In the genomic region with DNA sequence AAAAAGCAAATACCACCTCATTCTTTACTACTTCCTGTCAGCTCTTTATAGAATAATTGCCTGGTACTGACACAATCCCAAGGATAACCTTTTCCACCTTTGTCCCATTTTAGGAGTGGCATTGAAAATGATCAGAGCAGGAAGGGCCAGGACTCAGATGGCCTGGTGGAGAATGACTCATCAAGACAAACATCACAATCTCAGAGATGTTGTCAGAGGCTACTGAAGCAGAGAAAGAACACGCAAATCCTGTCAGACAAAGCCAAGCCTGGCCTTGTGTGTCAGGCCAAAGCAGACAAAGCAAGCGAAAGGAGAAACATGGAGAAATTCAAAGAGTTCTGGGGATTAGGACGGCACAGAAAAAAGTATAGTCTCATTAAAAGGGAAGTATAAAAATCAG, we compare ENCODE assay signal across 9 cellular contexts. TPM values are rescaled to one million over a fixed set of nuclear protein-coding genes. Genes with fewer than 3 reads are reported as not detected.
A peak's percentile ranks its signal among the peaks of the same experiment; 100 is the strongest.
DNase-seq lines count a peak whose midpoint lies in the region; FAIRE-seq and TF ChIP-seq lines count a peak whose summit lies in the region.
"Had no signal": no experiment of that assay in that cellular context is flagged by ENCODE, and none has a peak within 500 bp of the region (broad histone marks: within the 10 kb centered on the region; RNA-seq: fewer than 3 reads in every experiment).

No MANE protein-coding gene starts in this region.

- no peaks in the 10 kb centered on the region for H3K79me2 ChIP-seq in astrocyte (ENCODE audit: insufficient read depth, low read length)
- H3K79me2 ChIP-seq in keratinocyte (ENCODE audit: control insufficient read depth, insufficient read depth, low read length) = no peaks in the 10 kb centered on the region

- peak overlapping the region; percentile 75 for H3K27ac Mint-ChIP-seq in astrocyte (ENCODE audit: unreplicated experiment)

- peaks cover 2% of the 10 kb centered on the region for H3K9me3 Mint-ChIP-seq in astrocyte (ENCODE audit: unreplicated experiment)

- no peak overlapping the region for H3K4me3 ChIP-seq in astrocyte (ENCODE audit: insufficient read depth, low read depth, low read length)
- H3K4me3 ChIP-seq in keratinocyte (ENCODE audit: control insufficient read depth in 2 of 3, extremely low read depth in 1 of 3, insufficient read depth in 2 of 3, low read depth in 1 of 3, low read length in 3 of 3) = no peak overlapping the region

- dilution Hi-C loops in keratinocyte (cut with MboI; ENCODE audit: extremely low pct_ligation_motif_present, low sequenced_read_pairs) = no loop called here

- H3K4me2 ChIP-seq in astrocyte (ENCODE audit: low read length) (peak overlapping the region; percentile 4), keratinocyte (ENCODE audit: control insufficient read depth, extremely low read depth, insufficient read depth, low read depth, low read length) (peak overlapping the region; percentile 3)

- FAIRE-seq in astrocyte (lab: Jason Lieb, UNC) = peak; percentile 80
- peak; percentile 41 for FAIRE-seq in keratinocyte (lab: Jason Lieb, UNC)

- H3K27ac ChIP-seq in astrocyte (ENCODE audit: low read depth, low read length) (peak overlapping the region; percentile 72), keratinocyte (ENCODE audit: control insufficient read depth, insufficient read depth, low read length) (no peak overlapping the region)

- peaks cover 22% of the 10 kb centered on the region for H3K4me1 Mint-ChIP-seq in astrocyte (ENCODE audit: low read depth, unreplicated experiment)

- TF ChIP-seq CTCF in astrocyte (IDR thresholded peaks at IDR 0.05; ENCODE audit: insufficient read depth, low read depth, low read length) = no peak
- no peak for TF ChIP-seq CTCF in keratinocyte (optimal IDR thresholded peaks at IDR 0.05 in 1 of 3, IDR thresholded peaks at IDR 0.05 in 1 of 3, conservative IDR thresholded peaks at IDR 0.05 in 1 of 3; ENCODE audit: extremely low read depth in 1 of 3, insufficient read depth in 2 of 3, low read length in 3 of 3)

- H3K36me3 ChIP-seq in astrocyte (ENCODE audit: insufficient read depth, low read length) = no peaks in the 10 kb centered on the region
- peaks cover 0 to 3% of the 10 kb centered on the region in 2 experiments for H3K36me3 ChIP-seq in keratinocyte (ENCODE audit: control insufficient read depth in 2 of 2, extremely low read depth in 1 of 2, insufficient read depth in 2 of 2, low read length in 2 of 2)

- intact Hi-C loops in posterior vena cava (cut with DNase I) = no loop called here

- H3K9ac ChIP-seq in astrocyte (ENCODE audit: low read length) = peak overlapping the region; percentile 64
- H3K9ac ChIP-seq in keratinocyte (ENCODE audit: control insufficient read depth, extremely low read depth, insufficient read depth, low read length) = no peak overlapping the region

- H4K20me1 ChIP-seq in astrocyte (ENCODE audit: insufficient read depth, low read length) = no peaks in the 10 kb centered on the region
- no peaks in the 10 kb centered on the region for H4K20me1 ChIP-seq in keratinocyte (ENCODE audit: control insufficient read depth, extremely low read depth, insufficient read depth, low read length)

- H3K9me3 ChIP-seq in astrocyte (ENCODE audit: insufficient read depth, low read depth, low read length) (no peaks in the 10 kb centered on the region), keratinocyte (ENCODE audit: control insufficient read depth, low read depth, low read length) (no peaks in the 10 kb centered on the region)

- no peaks in the 10 kb centered on the region for H3K36me3 Mint-ChIP-seq in astrocyte (ENCODE audit: low read depth, unreplicated experiment)

- no peaks in the 10 kb centered on the region for H3K27me3 Mint-ChIP-seq in astrocyte (ENCODE audit: low read depth, unreplicated experiment)

- no peaks in the 10 kb centered on the region for H3K9me1 ChIP-seq in keratinocyte (ENCODE audit: control insufficient read depth, extremely low read depth, insufficient read depth, low read length)

- H2AFZ ChIP-seq in astrocyte (ENCODE audit: low read depth, low read length) (peak overlapping the region; percentile 76), keratinocyte (ENCODE audit: control insufficient read depth, low read length) (no peak overlapping the region)

- peaks cover 39% of the 10 kb centered on the region for H3K4me1 ChIP-seq in astrocyte (ENCODE audit: insufficient read depth, low read length)
- H3K4me1 ChIP-seq in keratinocyte (ENCODE audit: control insufficient read depth, extremely low read depth, insufficient read depth, low read length) = peaks cover 19% of the 10 kb centered on the region

- peak; percentile 90 for DNase-seq in A172 (ENCODE audit: low spot score)
- DNase-seq in HT1080 (ENCODE audit: low read depth) = peak; percentile 80
- peak; percentile 86 for DNase-seq in astrocyte (ENCODE audit: low read depth)
- DNase-seq in keratinocyte (ENCODE audit: low read depth, low spot score) = no peak
- no peak for DNase-seq in nucleus accumbens (lab: John Stamatoyannopoulos, UW)
- no peak for DNase-seq in epidermal melanocyte (ENCODE audit: insufficient read length, low spot score)
- DNase-seq in posterior vena cava (ENCODE audit: low spot score) = no peak
- no peak for DNase-seq in C1 segment of cervical spinal cord (lab: John Stamatoyannopoulos, UW)
- DNase-seq: occipital lobe had no signal

- peak overlapping the region; percentile 47 for H3K4me3 Mint-ChIP-seq in astrocyte (ENCODE audit: unreplicated experiment)

- no peaks in the 10 kb centered on the region for H3K27me3 ChIP-seq in astrocyte (ENCODE audit: insufficient read depth, low read length)
- no peaks in the 10 kb centered on the region for H3K27me3 ChIP-seq in keratinocyte (ENCODE audit: control insufficient read depth, extremely low read depth, insufficient read depth, low read length)

RNA-seq across cellular contexts. Expression of gene NSUN6, which starts 40.9 kb away (rescaled TPM):
- total RNA-seq in A172 (2014; rRNA removed; shearing (Covaris generic)) = 11.9 and 15.5 TPM in 2 replicates
- 8.5 and 9.8 TPM in 2 replicates for total RNA-seq in HT1080 (2014; rRNA removed; shearing (Covaris generic))
- 9.8 and 12.7 TPM in 2 replicates for polyA plus RNA-seq in HT1080 (2015; cell fraction: cytosol; rRNA removed)
- polyA plus RNA-seq in HT1080 (2015; cell fraction: nucleus; rRNA removed) = 27.1 and 28.9 TPM in 2 replicates
- total RNA-seq in astrocyte = 5.9 and 7.3 TPM in 2 replicates
- polyA plus RNA-seq in keratinocyte = 6.2 to 9.8 TPM (median 8.5 TPM) in 3 replicates
- 7.5 TPM for polyA plus RNA-seq in keratinocyte (2011; ENCODE audit: low read depth)
- 4.2 and 7.3 TPM in 2 replicates for polyA plus RNA-seq in keratinocyte (2011; cell fraction: cytosol; rRNA removed)
- polyA plus RNA-seq in keratinocyte (2011; cell fraction: nucleus; rRNA removed) = 15.0 and 17.5 TPM in 2 replicates
- 4.4 and 6.2 TPM in 2 replicates for polyA plus RNA-seq in keratinocyte (2012; ENCODE audit: low replicate concordance)
- polyA minus RNA-seq in keratinocyte = 1.7 to 10.3 TPM (median 6.3 TPM) in 3 replicates
- 3.6 TPM for polyA minus RNA-seq in keratinocyte (2011; cell fraction: cytosol; rRNA and poly(A)+ RNA removed)
- polyA minus RNA-seq in keratinocyte (2011; cell fraction: nucleus; rRNA and poly(A)+ RNA removed) = 8.7 and 16.1 TPM in 2 replicates
- total RNA-seq in posterior vena cava = 10 to 100 TPM in 1 of 2 donors, 1 to 10 TPM in 1; 8.5 to 10.1 TPM

RNA-seq across cellular contexts. Expression of gene ARL5B, which starts 48.7 kb away (rescaled TPM):
- 23.7 and 27.4 TPM in 2 replicates for total RNA-seq in A172 (2014; rRNA removed; shearing (Covaris generic))
- total RNA-seq in HT1080 (2014; rRNA removed; shearing (Covaris generic)) = 5.6 and 7.3 TPM in 2 replicates
- polyA plus RNA-seq in HT1080 (2015; cell fraction: cytosol; rRNA removed) = 9.4 and 13.3 TPM in 2 replicates
- 17.8 and 17.9 TPM in 2 replicates for polyA plus RNA-seq in HT1080 (2015; cell fraction: nucleus; rRNA removed)
- 32.6 and 36.7 TPM in 2 replicates for total RNA-seq in astrocyte
- polyA plus RNA-seq in keratinocyte = 4.7 to 10.4 TPM (median 6.3 TPM) in 3 replicates
- polyA plus RNA-seq in keratinocyte (2011; ENCODE audit: low read depth) = 11.3 TPM
- 2.9 and 6.7 TPM in 2 replicates for polyA plus RNA-seq in keratinocyte (2011; cell fraction: cytosol; rRNA removed)
- polyA plus RNA-seq in keratinocyte (2011; cell fraction: nucleus; rRNA removed) = 7.4 and 11.3 TPM in 2 replicates
- 5.0 and 16.3 TPM in 2 replicates for polyA plus RNA-seq in keratinocyte (2012; ENCODE audit: low replicate concordance)
- polyA minus RNA-seq in keratinocyte = 1.0 to 12.4 TPM (median 5.9 TPM) in 3 replicates
- 5.9 TPM for polyA minus RNA-seq in keratinocyte (2011; cell fraction: cytosol; rRNA and poly(A)+ RNA removed)
- polyA minus RNA-seq in keratinocyte (2011; cell fraction: nucleus; rRNA and poly(A)+ RNA removed) = 8.4 and 14.4 TPM in 2 replicates
- 10 to 100 TPM; 10.4 to 12.9 TPM for total RNA-seq in posterior vena cava

Comparison
In these comparisons a context has a peak if more than half of its experiments do, and no peak if none do; other contexts are left out.
1. DNase-seq: peak in A172 (single experiment), HT1080 (single experiment) and astrocyte (single experiment); none in keratinocyte (single experiment), nucleus accumbens (0 of 56), epidermal melanocyte (single experiment), posterior vena cava (single experiment) and C1 segment of cervical spinal cord (0 of 14).